8 cellular contexts compared by ENCODE assay signal in the genomic region with DNA sequence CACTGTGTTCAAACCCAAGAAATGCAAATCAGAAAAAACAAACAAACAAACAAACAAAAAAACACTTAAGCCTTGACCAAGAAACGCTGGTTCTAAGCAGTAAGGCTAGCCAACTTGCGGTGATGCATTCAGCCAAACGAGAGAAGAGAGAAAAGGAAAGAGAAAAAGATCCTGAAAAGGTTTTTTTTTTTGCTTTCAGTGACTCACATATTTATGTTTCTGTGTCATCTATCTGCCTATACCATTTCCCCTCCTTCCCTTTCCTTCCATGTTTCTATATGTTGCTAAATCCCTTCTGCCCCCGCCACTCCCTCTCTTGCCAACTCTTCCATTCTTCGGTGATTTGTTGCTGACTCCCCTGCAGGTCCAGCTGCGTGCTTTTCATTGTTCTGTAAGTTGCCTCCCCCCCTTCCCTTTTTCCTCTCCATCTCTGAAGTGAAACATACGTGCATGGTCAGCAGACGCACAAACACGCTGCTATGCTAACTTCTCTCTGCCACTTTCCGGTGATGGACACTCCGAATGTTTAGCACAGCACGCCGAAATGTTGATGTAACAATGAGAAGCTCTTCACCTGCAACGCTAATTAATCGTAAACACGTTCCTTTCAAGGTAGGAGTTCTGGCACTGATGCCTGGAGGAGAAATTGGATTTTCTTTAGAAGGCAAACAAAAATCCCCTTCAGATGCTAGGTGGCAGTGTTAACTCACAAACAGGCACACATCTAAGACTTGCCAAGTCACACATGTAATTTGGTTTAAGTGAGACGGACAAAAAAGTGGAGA.
DNase-seq lines count a peak whose midpoint lies in the region; ATAC-seq and TF ChIP-seq lines count a peak whose summit lies in the region.

No MANE protein-coding gene starts in this region.

- H3K27me3 Mint-ChIP-seq in activated CD8-positive, alpha-beta T cell treated with anti-CD3 and anti-CD28 coated beads, Interleukin-2, amount 10 ng/mL, durations not matched to agents 7 days and 5 days (ENCODE audit: low read depth) = no peaks in the 10 kb centered on the region

- peak; percentile 44 for TF ChIP-seq CTCF in GM13977 (IDR thresholded peaks at IDR 0.05; ENCODE audit: extremely low read depth, insufficient read depth, missing control alignments)

- no peaks in the 10 kb centered on the region for H3K9me3 Mint-ChIP-seq in activated CD8-positive, alpha-beta T cell treated with anti-CD3 and anti-CD28 coated beads, Interleukin-2, amount 10 ng/mL, durations not matched to agents 7 days and 5 days (ENCODE audit: insufficient read depth)

- no peak overlapping the region for H3K4me3 ChIP-seq in NT2/D1 (ENCODE audit: insufficient read length, low read depth)

- no peaks in the 10 kb centered on the region for H3K27me3 ChIP-seq in NT2/D1 (ENCODE audit: insufficient read depth, insufficient read length)

- H3K36me3 ChIP-seq in NT2/D1 (ENCODE audit: insufficient read depth, insufficient read length, low read length) = no peaks in the 10 kb centered on the region

- no peak for DNase-seq in GM13977 (ENCODE audit: low spot score)
- peak; percentile 38 for DNase-seq in HT-29 (ENCODE audit: low spot score)
- peak; percentile 30 for DNase-seq in NT2/D1 (ENCODE audit: low read depth, low spot score)
- DNase-seq in fibroblast of gingiva (ENCODE audit: low read depth) = peak; percentile 47
- peak; percentile 15 for DNase-seq in non-pigmented ciliary epithelial cell (ENCODE audit: low read depth)
- no peak for DNase-seq in DMS114 treated with DMSO at 0.1 percent for 48 hours (lab: John Stamatoyannopoulos, UW; ENCODE audit: unreplicated experiment)
- DNase-seq in activated CD8-positive, alpha-beta T cell treated with anti-CD3 and anti-CD28 coated beads, Interleukin-2, amount 10 ng/mL, durations not matched to agents 7 days and 5 days = no peak

- H3K36me3 Mint-ChIP-seq in activated CD8-positive, alpha-beta T cell treated with anti-CD3 and anti-CD28 coated beads, Interleukin-2, amount 10 ng/mL, durations not matched to agents 7 days and 5 days (ENCODE audit: low read depth) = no peaks in the 10 kb centered on the region

- POLR2A ChIA-PET in activated CD8-positive, alpha-beta T cell treated with anti-CD3 and anti-CD28 coated beads, Interleukin-2, amount 10 ng/mL, durations not matched to agents 7 days and 5 days (lab: Charles Lee) = no interaction called here

- no peak for ATAC-seq in activated CD8-positive, alpha-beta T cell treated with anti-CD3 and anti-CD28 coated beads, Interleukin-2, amount 10 ng/mL, durations not matched to agents 7 days and 5 days
- ATAC-seq in GM18517 (IDR thresholded peaks at IDR 0.05; ENCODE audit: unreplicated experiment) = no peak

- no peak overlapping the region for H3K4me3 Mint-ChIP-seq in activated CD8-positive, alpha-beta T cell treated with anti-CD3 and anti-CD28 coated beads, Interleukin-2, amount 10 ng/mL, durations not matched to agents 7 days and 5 days

- H3K4me1 Mint-ChIP-seq in activated CD8-positive, alpha-beta T cell treated with anti-CD3 and anti-CD28 coated beads, Interleukin-2, amount 10 ng/mL, durations not matched to agents 7 days and 5 days (ENCODE audit: low read depth) = no peaks in the 10 kb centered on the region

- H3K27ac Mint-ChIP-seq in activated CD8-positive, alpha-beta T cell treated with anti-CD3 and anti-CD28 coated beads, Interleukin-2, amount 10 ng/mL, durations not matched to agents 7 days and 5 days = no peak overlapping the region

- H3K9me3 ChIP-seq in NT2/D1 (ENCODE audit: insufficient read depth, low read length) = 0 out of 2 replicates have a peak, but pooled peaks cover 3% of the 10 kb centered on the region

- CTCF ChIA-PET in activated CD8-positive, alpha-beta T cell treated with anti-CD3 and anti-CD28 coated beads, Interleukin-2, amount 10 ng/mL, durations not matched to agents 7 days and 5 days (lab: Charles Lee) = no interaction called here

- H3K4me1 ChIP-seq in NT2/D1 (ENCODE audit: insufficient read depth, insufficient read length) = no peaks in the 10 kb centered on the region

- H3K9ac ChIP-seq in NT2/D1 (ENCODE audit: insufficient read length, low read depth) = no peak overlapping the region

- in situ Hi-C loops in GM13977 (cut with MboI; ENCODE audit: low pct_unique_long_range_greater_than_20kb, low sequenced_read_pairs, unreplicated experiment) = no loop called here

Comparison
In these comparisons a context has a peak if more than half of its experiments do, and no peak if none do; other contexts are left out.
1. DNase-seq: peak in HT-29 (single experiment), NT2/D1 (single experiment), fibroblast of gingiva (single experiment) and non-pigmented ciliary epithelial cell (single experiment); none in GM13977 (single experiment), DMS114 treated with DMSO at 0.1 percent for 48 hours (single experiment) and activated CD8-positive, alpha-beta T cell treated with anti-CD3 and anti-CD28 coated beads, Interleukin-2, amount 10 ng/mL, durations not matched to agents 7 days and 5 days (single experiment).